8 cellular contexts compared by ENCODE assay signal in genomic region chr12:132954471-132955048, GRCh38. TPM values are rescaled to one million over a fixed set of nuclear protein-coding genes. Genes with fewer than 3 reads are reported as not detected.
DNase-seq lines count a peak whose midpoint lies in the region; ATAC-seq lines count a peak whose summit lies in the region.

No MANE protein-coding gene starts in this region.

- no peak overlapping the region for H2AFZ ChIP-seq in neuron (ENCODE audit: low read depth, low read length)

- peak overlapping the region; percentile 20 to 77 (median 31) for H3K27ac Mint-ChIP-seq in CD4-positive, CD25-positive, alpha-beta regulatory T cell

- H3K27ac ChIP-seq in CD4-positive, CD25-positive, alpha-beta regulatory T cell (ENCODE audit: insufficient read depth, low read length, poor library complexity, severe bottlenecking), result no peak overlapping the region

- peaks cover 3% of the 10 kb centered on the region for H3K36me3 ChIP-seq in CD4-positive, CD25-positive, alpha-beta regulatory T cell (ENCODE audit: control insufficient read depth, insufficient read depth, low read length)
- peaks cover 1% of the 10 kb centered on the region for H3K36me3 ChIP-seq in neuron (ENCODE audit: insufficient read depth, low read length)

- peaks cover 15% of the 10 kb centered on the region for H3K4me1 ChIP-seq in CD4-positive, CD25-positive, alpha-beta regulatory T cell (ENCODE audit: control insufficient read depth, insufficient read depth, low read length, poor library complexity, severe bottlenecking)
- H3K4me1 ChIP-seq in neuron (ENCODE audit: insufficient read depth, low read length), result peaks cover 8% of the 10 kb centered on the region

- H3K27me3 Mint-ChIP-seq in CD4-positive, CD25-positive, alpha-beta regulatory T cell, result no peaks in the 10 kb centered on the region

- H3K9me3 ChIP-seq in CD4-positive, CD25-positive, alpha-beta regulatory T cell (ENCODE audit: control insufficient read depth in 2 of 2, low read length in 2 of 2), result peaks cover 17 to 27% of the 10 kb centered on the region in 2 experiments
- peaks cover 40% of the 10 kb centered on the region for H3K9me3 ChIP-seq in neuron (ENCODE audit: low read length)

- DNase-seq in CD4-positive, CD25-positive, alpha-beta regulatory T cell, result no peak
- DNase-seq in NCI-H69 (lab: John Stamatoyannopoulos, UW) (peak; percentile 7), ecto neural progenitor cell (ENCODE audit: low spot score) (peak; percentile 50), SIG-M5 (lab: John Stamatoyannopoulos, UW) (no peak), SHP77 treated with DMSO at 0.1 percent for 48 hours (lab: John Stamatoyannopoulos, UW) (no peak), iPS-NIHi7 (ENCODE audit: extremely low spot score) (no peak)

- no peak overlapping the region for H3K4me3 ChIP-seq in CD4-positive, CD25-positive, alpha-beta regulatory T cell (ENCODE audit: low read depth, low read length)
- peak overlapping the region; percentile 75 for H3K4me3 ChIP-seq in neuron (ENCODE audit: low read length)

- H3K9me3 Mint-ChIP-seq in CD4-positive, CD25-positive, alpha-beta regulatory T cell, result peaks cover 0 to 21% (median 3%) of the 10 kb centered on the region in 7 donors

- H3K4me3 Mint-ChIP-seq in CD4-positive, CD25-positive, alpha-beta regulatory T cell, result peak overlapping the region; percentile 87 to 97 (median 91)

- no peak for ATAC-seq in CD4-positive, CD25-positive, alpha-beta regulatory T cell (ENCODE audit: low read depth in 2 of 2)
- no peak for ATAC-seq in HG02870 (IDR thresholded peaks at IDR 0.05; ENCODE audit: unreplicated experiment)

- H3K36me3 Mint-ChIP-seq in CD4-positive, CD25-positive, alpha-beta regulatory T cell, result peaks cover 7% of the 10 kb centered on the region

- H3K4me1 Mint-ChIP-seq in CD4-positive, CD25-positive, alpha-beta regulatory T cell, result peaks cover 7 to 41% (median 20%) of the 10 kb centered on the region in 4 donors

- H3K27me3 ChIP-seq in CD4-positive, CD25-positive, alpha-beta regulatory T cell (ENCODE audit: control insufficient read depth, insufficient read depth, low read length), result no peaks in the 10 kb centered on the region
- no peaks in the 10 kb centered on the region for H3K27me3 ChIP-seq in neuron (ENCODE audit: insufficient read depth, low read length)

RNA-seq across cellular contexts. Expression of gene ZNF605, which starts 1.5 kb away (rescaled TPM):
- 3.1 TPM for total RNA-seq in CD4-positive, CD25-positive, alpha-beta regulatory T cell
- polyA plus RNA-seq in CD4-positive, CD25-positive, alpha-beta regulatory T cell, result 1 to 10 TPM in 3 of 4 donors, under 1 TPM in 1; 0.83 to 2.6 (median 1.7) TPM

RNA-seq across cellular contexts. Expression of gene ZNF26, which starts 31.6 kb away (rescaled TPM):
- total RNA-seq in CD4-positive, CD25-positive, alpha-beta regulatory T cell, result 29.6 TPM
- 10 to 100 TPM in 2 of 4 donors, 1 to 10 TPM in 2; 6.9 to 16.2 (median 12.3) TPM for polyA plus RNA-seq in CD4-positive, CD25-positive, alpha-beta regulatory T cell

Comparison
In these comparisons a context has a peak if more than half of its experiments do, and no peak if none do; other contexts are left out.
1. DNase-seq: peak in NCI-H69 (single experiment) and ecto neural progenitor cell (single experiment); none in CD4-positive, CD25-positive, alpha-beta regulatory T cell (0 of 3), SIG-M5 (single experiment), SHP77 treated with DMSO at 0.1 percent for 48 hours (single experiment) and iPS-NIHi7 (single experiment).